1 cellular context compared by ENCODE assay signal in genomic region chr19:1567116-1567847, GRCh38.
A peak's percentile ranks its signal among the peaks of the same experiment; 100 is the strongest.
TF ChIP-seq lines count a peak whose summit lies in the region.

No MANE protein-coding gene starts in this region.

TF ChIP-seq in HepG2, 621 proteins besides CTCF, POLR2A, EP300 and RAD21:
- TF ChIP-seq, protein P1, sequence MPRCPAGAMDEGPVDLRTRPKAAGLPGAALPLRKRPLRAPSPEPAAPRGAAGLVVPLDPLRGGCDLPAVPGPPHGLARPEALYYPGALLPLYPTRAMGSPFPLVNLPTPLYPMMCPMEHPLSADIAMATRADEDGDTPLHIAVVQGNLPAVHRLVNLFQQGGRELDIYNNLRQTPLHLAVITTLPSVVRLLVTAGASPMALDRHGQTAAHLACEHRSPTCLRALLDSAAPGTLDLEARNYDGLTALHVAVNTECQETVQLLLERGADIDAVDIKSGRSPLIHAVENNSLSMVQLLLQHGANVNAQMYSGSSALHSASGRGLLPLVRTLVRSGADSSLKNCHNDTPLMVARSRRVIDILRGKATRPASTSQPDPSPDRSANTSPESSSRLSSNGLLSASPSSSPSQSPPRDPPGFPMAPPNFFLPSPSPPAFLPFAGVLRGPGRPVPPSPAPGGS (CRISPR knock-in tag; IDR thresholded peaks at IDR 0.05), result no peak; the same call in 1 of the 2 replicates
- TF ChIP-seq CEBPG (CRISPR knock-in tag; IDR thresholded peaks at IDR 0.05) (no peak), ZZZ3 (CRISPR knock-in tag; IDR thresholded peaks at IDR 0.05; ENCODE audit: borderline replicate concordance) (no peak), SP5 (CRISPR knock-in tag; IDR thresholded peaks at IDR 0.05; ENCODE audit: borderline replicate concordance, low read depth) (no peak), FOXA1 (IDR thresholded peaks at IDR 0.05) (no peak), FOXA1 (CRISPR knock-in tag; IDR thresholded peaks at IDR 0.05) (no peak), ARNT (IDR thresholded peaks at IDR 0.05) (no peak), TFDP1 (CRISPR knock-in tag; IDR thresholded peaks at IDR 0.05; ENCODE audit: borderline replicate concordance) (peak; percentile 51; the same call in 1 of the 2 replicates), ZNF138 (CRISPR knock-in tag; IDR thresholded peaks at IDR 0.05; ENCODE audit: low read depth) (no peak), ZFY (CRISPR knock-in tag; IDR thresholded peaks at IDR 0.05) (peak; percentile 31; the same call in 1 of the 2 replicates), RELA (CRISPR knock-in tag; IDR thresholded peaks at IDR 0.05) (no peak), ZNF879 (CRISPR knock-in tag; IDR thresholded peaks at IDR 0.05) (no peak), NR2F2 (IDR thresholded peaks at IDR 0.05; ENCODE audit: borderline replicate concordance, low read depth) (0 out of 2 replicates have a peak, but pooled peaks have one; percentile 21), SAP130 (CRISPR knock-in tag; IDR thresholded peaks at IDR 0.05; ENCODE audit: low read depth) (peak; percentile 23; the same call in 1 of the 2 replicates), YEATS4 (CRISPR knock-in tag; IDR thresholded peaks at IDR 0.05; ENCODE audit: borderline replicate concordance) (0 out of 2 replicates have a peak, but pooled peaks have one; percentile 37), ZNF776 (CRISPR knock-in tag; IDR thresholded peaks at IDR 0.05) (peak; percentile 66; the same call in 1 of the 2 replicates), ZIK1 (CRISPR knock-in tag; IDR thresholded peaks at IDR 0.05; ENCODE audit: borderline replicate concordance, low read depth) (0 out of 2 replicates have a peak, but pooled peaks have one; percentile 43), RBFOX2 (IDR thresholded peaks at IDR 0.05; ENCODE audit: low read depth, low read length) (peak; percentile 45), SMYD3 (CRISPR knock-in tag; IDR thresholded peaks at IDR 0.05) (no peak), HNRNPL (IDR thresholded peaks at IDR 0.05; ENCODE audit: low read depth, low read length) (no peak), ZNF446 (CRISPR knock-in tag; IDR thresholded peaks at IDR 0.05) (no peak), SRY (CRISPR knock-in tag; IDR thresholded peaks at IDR 0.05) (peak; percentile 56; the same call in 1 of the 2 replicates), ETV6 (CRISPR knock-in tag; conservative IDR thresholded peaks at IDR 0.05) (no peak), ZNF142 (CRISPR knock-in tag; IDR thresholded peaks at IDR 0.05) (peak; percentile 43; the same call in 1 of the 2 replicates), ZNF777 (CRISPR knock-in tag; IDR thresholded peaks at IDR 0.05) (peak; percentile 95), TIGD3 (CRISPR knock-in tag; IDR thresholded peaks at IDR 0.05; ENCODE audit: borderline replicate concordance) (no peak), HNRNPLL (IDR thresholded peaks at IDR 0.05; ENCODE audit: low read depth, low read length, poor library complexity, severe bottlenecking) (peak; percentile 51), ZNF121 (CRISPR knock-in tag; IDR thresholded peaks at IDR 0.05) (no peak), HOXA3 (CRISPR knock-in tag; IDR thresholded peaks at IDR 0.05) (peak; percentile 3; the same call in 1 of the 2 replicates), ARID2 (CRISPR knock-in tag; IDR thresholded peaks at IDR 0.05; ENCODE audit: borderline replicate concordance) (no peak), CC2D1A (CRISPR knock-in tag; IDR thresholded peaks at IDR 0.05) (no peak), ZFX (CRISPR knock-in tag; IDR thresholded peaks at IDR 0.05; ENCODE audit: low read depth) (peak; percentile 25; the same call in 1 of the 2 replicates)
- TF ChIP-seq, protein P2, sequence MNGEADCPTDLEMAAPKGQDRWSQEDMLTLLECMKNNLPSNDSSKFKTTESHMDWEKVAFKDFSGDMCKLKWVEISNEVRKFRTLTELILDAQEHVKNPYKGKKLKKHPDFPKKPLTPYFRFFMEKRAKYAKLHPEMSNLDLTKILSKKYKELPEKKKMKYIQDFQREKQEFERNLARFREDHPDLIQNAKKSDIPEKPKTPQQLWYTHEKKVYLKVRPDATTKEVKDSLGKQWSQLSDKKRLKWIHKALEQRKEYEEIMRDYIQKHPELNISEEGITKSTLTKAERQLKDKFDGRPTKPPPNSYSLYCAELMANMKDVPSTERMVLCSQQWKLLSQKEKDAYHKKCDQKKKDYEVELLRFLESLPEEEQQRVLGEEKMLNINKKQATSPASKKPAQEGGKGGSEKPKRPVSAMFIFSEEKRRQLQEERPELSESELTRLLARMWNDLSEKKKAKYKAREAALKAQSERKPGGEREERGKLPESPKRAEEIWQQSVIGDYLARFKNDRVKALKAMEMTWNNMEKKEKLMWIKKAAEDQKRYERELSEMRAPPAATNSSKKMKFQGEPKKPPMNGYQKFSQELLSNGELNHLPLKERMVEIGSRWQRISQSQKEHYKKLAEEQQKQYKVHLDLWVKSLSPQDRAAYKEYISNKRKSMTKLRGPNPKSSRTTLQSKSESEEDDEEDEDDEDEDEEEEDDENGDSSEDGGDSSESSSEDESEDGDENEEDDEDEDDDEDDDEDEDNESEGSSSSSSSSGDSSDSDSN (CRISPR knock-in tag; IDR thresholded peaks at IDR 0.05), result peak; percentile 61; the same call in 1 of the 2 replicates
- TF ChIP-seq, protein P3, sequence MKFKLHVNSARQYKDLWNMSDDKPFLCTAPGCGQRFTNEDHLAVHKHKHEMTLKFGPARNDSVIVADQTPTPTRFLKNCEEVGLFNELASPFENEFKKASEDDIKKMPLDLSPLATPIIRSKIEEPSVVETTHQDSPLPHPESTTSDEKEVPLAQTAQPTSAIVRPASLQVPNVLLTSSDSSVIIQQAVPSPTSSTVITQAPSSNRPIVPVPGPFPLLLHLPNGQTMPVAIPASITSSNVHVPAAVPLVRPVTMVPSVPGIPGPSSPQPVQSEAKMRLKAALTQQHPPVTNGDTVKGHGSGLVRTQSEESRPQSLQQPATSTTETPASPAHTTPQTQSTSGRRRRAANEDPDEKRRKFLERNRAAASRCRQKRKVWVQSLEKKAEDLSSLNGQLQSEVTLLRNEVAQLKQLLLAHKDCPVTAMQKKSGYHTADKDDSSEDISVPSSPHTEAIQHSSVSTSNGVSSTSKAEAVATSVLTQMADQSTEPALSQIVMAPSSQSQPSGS (CRISPR knock-in tag; IDR thresholded peaks at IDR 0.05), result no peak
- TF ChIP-seq, protein P4, sequence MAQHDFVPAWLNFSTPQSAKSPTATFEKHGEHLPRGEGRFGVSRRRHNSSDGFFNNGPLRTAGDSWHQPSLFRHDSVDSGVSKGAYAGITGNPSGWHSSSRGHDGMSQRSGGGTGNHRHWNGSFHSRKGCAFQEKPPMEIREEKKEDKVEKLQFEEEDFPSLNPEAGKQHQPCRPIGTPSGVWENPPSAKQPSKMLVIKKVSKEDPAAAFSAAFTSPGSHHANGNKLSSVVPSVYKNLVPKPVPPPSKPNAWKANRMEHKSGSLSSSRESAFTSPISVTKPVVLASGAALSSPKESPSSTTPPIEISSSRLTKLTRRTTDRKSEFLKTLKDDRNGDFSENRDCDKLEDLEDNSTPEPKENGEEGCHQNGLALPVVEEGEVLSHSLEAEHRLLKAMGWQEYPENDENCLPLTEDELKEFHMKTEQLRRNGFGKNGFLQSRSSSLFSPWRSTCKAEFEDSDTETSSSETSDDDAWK (CRISPR knock-in tag; IDR thresholded peaks at IDR 0.05), result no peak
